ENCODE assay signal across 2 cellular contexts in the genomic region with DNA sequence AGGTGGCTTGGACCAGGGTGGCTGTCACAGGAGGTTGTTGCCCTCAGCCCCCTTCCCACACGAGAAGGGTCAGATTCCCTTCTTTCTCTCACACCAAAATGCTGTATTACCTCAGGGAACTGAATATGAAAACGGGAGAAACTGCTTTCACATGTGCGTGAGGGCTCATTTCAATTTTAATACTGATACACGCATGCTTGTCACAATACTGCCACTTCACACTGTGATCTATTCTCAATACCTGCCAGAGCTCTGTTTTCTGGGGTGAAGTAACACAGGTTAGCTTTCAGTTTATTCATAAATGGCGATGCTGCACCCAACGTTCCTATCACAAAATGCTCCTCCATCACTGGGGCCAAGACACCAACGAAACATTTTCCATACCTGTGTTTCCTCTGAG.
TF ChIP-seq lines count a peak whose summit lies in the region.

No MANE protein-coding gene starts in this region.

TF ChIP-seq in neural cell, 6 proteins besides CTCF, POLR2A, EP300 and RAD21:
- TF ChIP-seq SMC3 (conservative IDR thresholded peaks at IDR 0.05; ENCODE audit: poor library complexity) (peak; percentile 18), EZH2 (IDR thresholded peaks at IDR 0.05; ENCODE audit: borderline replicate concordance, insufficient read depth, low read length, poor library complexity, severe bottlenecking) (no peak), POLR2AphosphoS5 (IDR thresholded peaks at IDR 0.05) (peak; percentile 93), MXI1 (conservative IDR thresholded peaks at IDR 0.05; ENCODE audit: poor library complexity, severe bottlenecking) (peak; percentile 66)

TF ChIP-seq in HepG2, 621 proteins besides CTCF, POLR2A, EP300 and RAD21:
- TF ChIP-seq, protein P1, sequence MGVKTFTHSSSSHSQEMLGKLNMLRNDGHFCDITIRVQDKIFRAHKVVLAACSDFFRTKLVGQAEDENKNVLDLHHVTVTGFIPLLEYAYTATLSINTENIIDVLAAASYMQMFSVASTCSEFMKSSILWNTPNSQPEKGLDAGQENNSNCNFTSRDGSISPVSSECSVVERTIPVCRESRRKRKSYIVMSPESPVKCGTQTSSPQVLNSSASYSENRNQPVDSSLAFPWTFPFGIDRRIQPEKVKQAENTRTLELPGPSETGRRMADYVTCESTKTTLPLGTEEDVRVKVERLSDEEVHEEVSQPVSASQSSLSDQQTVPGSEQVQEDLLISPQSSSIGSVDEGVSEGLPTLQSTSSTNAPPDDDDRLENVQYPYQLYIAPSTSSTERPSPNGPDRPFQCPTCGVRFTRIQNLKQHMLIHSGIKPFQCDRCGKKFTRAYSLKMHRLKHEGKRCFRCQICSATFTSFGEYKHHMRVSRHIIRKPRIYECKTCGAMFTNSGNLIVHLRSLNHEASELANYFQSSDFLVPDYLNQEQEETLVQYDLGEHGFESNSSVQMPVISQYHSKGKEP (CRISPR knock-in tag; IDR thresholded peaks at IDR 0.05) = no peak
- TF ChIP-seq, protein P2, sequence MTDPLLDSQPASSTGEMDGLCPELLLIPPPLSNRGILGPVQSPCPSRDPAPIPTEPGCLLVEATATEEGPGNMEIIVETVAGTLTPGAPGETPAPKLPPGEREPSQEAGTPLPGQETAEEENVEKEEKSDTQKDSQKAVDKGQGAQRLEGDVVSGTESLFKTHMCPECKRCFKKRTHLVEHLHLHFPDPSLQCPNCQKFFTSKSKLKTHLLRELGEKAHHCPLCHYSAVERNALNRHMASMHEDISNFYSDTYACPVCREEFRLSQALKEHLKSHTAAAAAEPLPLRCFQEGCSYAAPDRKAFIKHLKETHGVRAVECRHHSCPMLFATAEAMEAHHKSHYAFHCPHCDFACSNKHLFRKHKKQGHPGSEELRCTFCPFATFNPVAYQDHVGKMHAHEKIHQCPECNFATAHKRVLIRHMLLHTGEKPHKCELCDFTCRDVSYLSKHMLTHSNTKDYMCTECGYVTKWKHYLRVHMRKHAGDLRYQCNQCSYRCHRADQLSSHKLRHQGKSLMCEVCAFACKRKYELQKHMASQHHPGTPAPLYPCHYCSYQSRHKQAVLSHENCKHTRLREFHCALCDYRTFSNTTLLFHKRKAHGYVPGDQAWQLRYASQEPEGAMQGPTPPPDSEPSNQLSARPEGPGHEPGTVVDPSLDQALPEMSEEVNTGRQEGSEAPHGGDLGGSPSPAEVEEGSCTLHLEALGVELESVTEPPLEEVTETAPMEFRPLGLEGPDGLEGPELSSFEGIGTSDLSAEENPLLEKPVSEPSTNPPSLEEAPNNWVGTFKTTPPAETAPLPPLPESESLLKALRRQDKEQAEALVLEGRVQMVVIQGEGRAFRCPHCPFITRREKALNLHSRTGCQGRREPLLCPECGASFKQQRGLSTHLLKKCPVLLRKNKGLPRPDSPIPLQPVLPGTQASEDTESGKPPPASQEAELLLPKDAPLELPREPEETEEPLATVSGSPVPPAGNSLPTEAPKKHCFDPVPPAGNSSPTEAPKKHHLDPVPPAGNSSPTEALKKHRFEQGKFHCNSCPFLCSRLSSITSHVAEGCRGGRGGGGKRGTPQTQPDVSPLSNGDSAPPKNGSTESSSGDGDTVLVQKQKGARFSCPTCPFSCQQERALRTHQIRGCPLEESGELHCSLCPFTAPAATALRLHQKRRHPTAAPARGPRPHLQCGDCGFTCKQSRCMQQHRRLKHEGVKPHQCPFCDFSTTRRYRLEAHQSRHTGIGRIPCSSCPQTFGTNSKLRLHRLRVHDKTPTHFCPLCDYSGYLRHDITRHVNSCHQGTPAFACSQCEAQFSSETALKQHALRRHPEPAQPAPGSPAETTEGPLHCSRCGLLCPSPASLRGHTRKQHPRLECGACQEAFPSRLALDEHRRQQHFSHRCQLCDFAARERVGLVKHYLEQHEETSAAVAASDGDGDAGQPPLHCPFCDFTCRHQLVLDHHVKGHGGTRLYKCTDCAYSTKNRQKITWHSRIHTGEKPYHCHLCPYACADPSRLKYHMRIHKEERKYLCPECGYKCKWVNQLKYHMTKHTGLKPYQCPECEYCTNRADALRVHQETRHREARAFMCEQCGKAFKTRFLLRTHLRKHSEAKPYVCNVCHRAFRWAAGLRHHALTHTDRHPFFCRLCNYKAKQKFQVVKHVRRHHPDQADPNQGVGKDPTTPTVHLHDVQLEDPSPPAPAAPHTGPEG (CRISPR knock-in tag; IDR thresholded peaks at IDR 0.05) = no peak
- TF ChIP-seq ASH2L (IDR thresholded peaks at IDR 0.05; ENCODE audit: insufficient read length, low read depth, low read length) (no peak), PITX1 (CRISPR knock-in tag; IDR thresholded peaks at IDR 0.05) (no peak), HDAC2 (CRISPR knock-in tag; IDR thresholded peaks at IDR 0.05) (no peak), ZNF737 (CRISPR knock-in tag; IDR thresholded peaks at IDR 0.05; ENCODE audit: borderline replicate concordance) (no peak), FOXA1 (IDR thresholded peaks at IDR 0.05) (no peak), FOXA1 (CRISPR knock-in tag; IDR thresholded peaks at IDR 0.05) (no peak), BORCS8-MEF2B (CRISPR knock-in tag; IDR thresholded peaks at IDR 0.05) (no peak), HMGA1 (CRISPR knock-in tag; conservative IDR thresholded peaks at IDR 0.05) (no peak), HMG20A (CRISPR knock-in tag; IDR thresholded peaks at IDR 0.05; ENCODE audit: borderline replicate concordance) (no peak), PHF8 (CRISPR knock-in tag; IDR thresholded peaks at IDR 0.05) (no peak), CENPX (CRISPR knock-in tag; IDR thresholded peaks at IDR 0.05) (no peak), ZNF672 (CRISPR knock-in tag; IDR thresholded peaks at IDR 0.05) (no peak), MXD4 (CRISPR knock-in tag; IDR thresholded peaks at IDR 0.05) (no peak)
- TF ChIP-seq, protein P3, sequence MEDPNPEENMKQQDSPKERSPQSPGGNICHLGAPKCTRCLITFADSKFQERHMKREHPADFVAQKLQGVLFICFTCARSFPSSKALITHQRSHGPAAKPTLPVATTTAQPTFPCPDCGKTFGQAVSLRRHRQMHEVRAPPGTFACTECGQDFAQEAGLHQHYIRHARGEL (CRISPR knock-in tag; IDR thresholded peaks at IDR 0.05) = no peak
- TF ChIP-seq, protein P4, sequence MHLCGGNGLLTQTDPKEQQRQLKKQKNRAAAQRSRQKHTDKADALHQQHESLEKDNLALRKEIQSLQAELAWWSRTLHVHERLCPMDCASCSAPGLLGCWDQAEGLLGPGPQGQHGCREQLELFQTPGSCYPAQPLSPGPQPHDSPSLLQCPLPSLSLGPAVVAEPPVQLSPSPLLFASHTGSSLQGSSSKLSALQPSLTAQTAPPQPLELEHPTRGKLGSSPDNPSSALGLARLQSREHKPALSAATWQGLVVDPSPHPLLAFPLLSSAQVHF (CRISPR knock-in tag; IDR thresholded peaks at IDR 0.05) = no peak
- TF ChIP-seq, protein P5, sequence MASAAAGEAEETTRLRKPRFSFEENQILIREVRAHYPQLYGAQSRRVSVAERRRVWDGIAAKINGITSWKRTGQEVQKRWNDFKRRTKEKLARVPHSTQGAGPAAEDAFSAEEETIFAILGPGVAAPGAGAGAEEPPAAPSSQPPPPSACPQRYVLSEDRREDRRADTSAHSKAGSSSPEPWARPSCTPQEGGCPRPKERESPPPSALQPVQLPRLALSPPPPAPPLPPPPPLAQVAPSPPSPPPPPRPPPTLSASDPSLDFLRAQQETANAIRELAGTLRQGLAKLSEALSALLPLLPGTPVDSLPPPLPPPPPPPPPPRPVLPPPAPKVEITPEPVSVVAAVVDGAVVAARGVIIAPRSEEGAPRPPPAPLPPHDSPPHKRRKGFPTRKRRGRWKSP (CRISPR knock-in tag; IDR thresholded peaks at IDR 0.05) = no peak
TF ChIP-seq in HepG2: peak in this region for 0.
